Comparison of ENCODE assay signal across 8 cellular contexts in the genomic region with DNA sequence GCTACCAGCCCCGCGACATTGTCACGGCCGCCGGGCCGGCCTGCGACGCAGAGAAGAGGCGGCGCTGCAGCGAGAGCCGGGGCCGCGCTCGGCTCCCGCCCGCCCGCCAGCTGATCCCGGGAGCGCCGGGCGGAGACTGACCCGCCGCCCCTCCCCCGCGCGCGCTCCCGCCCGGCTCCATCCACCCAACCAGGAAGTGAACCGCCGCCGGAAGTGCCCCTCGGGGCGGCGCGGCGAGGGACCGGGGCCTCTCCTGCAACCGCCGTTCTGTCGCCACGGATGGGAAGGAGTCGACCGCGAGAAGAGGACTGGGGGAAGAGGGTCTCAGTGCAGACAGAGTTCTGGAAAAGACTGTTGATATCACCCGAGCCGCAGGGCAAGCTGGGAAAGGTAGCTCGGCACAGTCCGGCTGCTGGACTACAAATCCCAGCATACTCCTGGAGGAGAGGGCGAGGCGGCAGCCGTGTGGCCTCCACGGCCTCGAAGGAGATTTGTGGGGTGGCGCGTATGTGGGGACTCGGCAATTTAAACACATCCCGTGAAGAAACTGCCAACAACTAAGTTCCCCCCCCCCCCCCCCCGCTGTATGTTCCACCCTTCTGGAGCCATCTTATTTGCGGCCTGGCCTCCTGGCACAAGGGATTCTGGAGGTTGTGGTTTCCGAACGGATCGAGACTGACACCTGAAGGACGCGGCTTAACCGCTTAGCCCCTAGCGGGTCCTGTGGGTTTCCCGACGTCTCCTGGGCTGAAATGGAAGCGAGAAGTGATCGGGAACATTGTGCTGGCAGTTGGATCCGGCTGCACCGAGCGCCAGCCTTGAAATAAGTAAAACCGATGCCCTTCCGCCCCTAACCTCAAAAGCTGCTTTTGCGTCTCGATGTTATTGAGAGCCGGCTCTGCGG. TPM values are rescaled to one million over a fixed set of nuclear protein-coding genes. Genes with fewer than 3 reads are reported as not detected.
DNase-seq lines count a peak whose midpoint lies in the region; ATAC-seq and TF ChIP-seq lines count a peak whose summit lies in the region.

A gene (minus strand): TSS at position 138 of the 904 bp plus-strand sequence. CDS start 699 bp downstream, outside the sequence.

- no peaks in the 10 kb centered on the region for H3F3A ChIP-seq in OCI-LY1 (ENCODE audit: insufficient read depth, low read length)

- H2AFZ ChIP-seq in OCI-LY1 (ENCODE audit: low read length), result peak within 1 kb of the TSS; percentile 12; the same call in 1 of the 2 replicates

- H3K4me2 ChIP-seq in OCI-LY1 (ENCODE audit: low read length), result peak within 1 kb of the TSS; percentile 81

- H3K9me3 Mint-ChIP-seq in endothelial cell (ENCODE audit: unreplicated experiment), result no peaks in the 10 kb centered on the region
- H3K9me3 Mint-ChIP-seq in mesothelial cell of epicardium, result peaks cover 4% of the 10 kb centered on the region

- no peaks in the 10 kb centered on the region for H4K20me1 ChIP-seq in OCI-LY1 (ENCODE audit: insufficient read depth, low read length)

- H3K4me1 Mint-ChIP-seq in endothelial cell (ENCODE audit: unreplicated experiment), result peaks cover 45% of the 10 kb centered on the region
- H3K4me1 Mint-ChIP-seq in mesothelial cell of epicardium, result peaks cover 46% of the 10 kb centered on the region

- peak within 1 kb of the TSS; percentile 95 for H3K9ac ChIP-seq in HUES64 (ENCODE audit: low read depth, low read length)
- H3K9ac ChIP-seq in OCI-LY1 (ENCODE audit: low read length), result peak within 1 kb of the TSS; percentile 73

- DNase-seq in COLO829 (ENCODE audit: low spot score) (peak; percentile 81), endothelial cell (ENCODE audit: low spot score) (peak; percentile 89), mesothelial cell of epicardium (ENCODE audit: low spot score in 2 of 2, unreplicated experiment in 2 of 2) (peak; percentile 81 to 89)
- DNase-seq in activated CD8-positive, alpha-beta memory T cell treated with anti-CD3 and anti-CD28 coated beads, Interleukin-2, amount 50 U/mL, for 48 hours, result peak; percentile 95
- DNase-seq in stimulated activated CD8-positive, alpha-beta memory T cell treated with anti-CD3 and anti-CD28 coated beads, Interleukin-15, amount 100 ng/mL, for 4 hours (ENCODE audit: low read depth in 2 of 2), result peak; percentile 61 to 69

- H3K4me1 ChIP-seq in HUES64 (ENCODE audit: insufficient read depth, low read length), result peaks cover 28% of the 10 kb centered on the region
- H3K4me1 ChIP-seq in OCI-LY1 (ENCODE audit: insufficient read depth, low read length, severe bottlenecking), result peaks cover 57% of the 10 kb centered on the region

- H3K36me3 ChIP-seq in HUES64 (ENCODE audit: insufficient read depth, low read length) (no peaks in the 10 kb centered on the region), OCI-LY1 (ENCODE audit: insufficient read depth, low read length) (peaks cover 4% of the 10 kb centered on the region)

- ATAC-seq in GM21423 (IDR thresholded peaks at IDR 0.05; ENCODE audit: unreplicated experiment), result peak; percentile 43

- no peaks in the 10 kb centered on the region for H3K9me2 ChIP-seq in OCI-LY1 (ENCODE audit: low read depth, low read length)

- under 1% methylated on average over 77 of the region's 81 CpGs for WGBS in HUES64

- TF ChIP-seq CTCF in OCI-LY1 (IDR thresholded peaks at IDR 0.05; ENCODE audit: low read length), result no peak
- TF ChIP-seq CTCF in endothelial cell (IDR thresholded peaks at IDR 0.05; ENCODE audit: unreplicated experiment), result no peak
- no peak for TF ChIP-seq CTCF in mesothelial cell of epicardium (IDR thresholded peaks at IDR 0.05; ENCODE audit: unreplicated experiment)

- H3K27me3 Mint-ChIP-seq in endothelial cell (ENCODE audit: unreplicated experiment) (peaks cover 10% of the 10 kb centered on the region), mesothelial cell of epicardium (ENCODE audit: low read depth) (no peaks in the 10 kb centered on the region)

- H3K27ac Mint-ChIP-seq in endothelial cell (ENCODE audit: unreplicated experiment), result peak within 1 kb of the TSS; percentile 97
- peak within 1 kb of the TSS; percentile 99 for H3K27ac Mint-ChIP-seq in mesothelial cell of epicardium

- no peaks in the 10 kb centered on the region for H3K79me2 ChIP-seq in OCI-LY1 (ENCODE audit: insufficient read depth, low read length)

- peak within 1 kb of the TSS; percentile 99 for H3K4me3 Mint-ChIP-seq in endothelial cell (ENCODE audit: unreplicated experiment)
- peak within 1 kb of the TSS; percentile 98 for H3K4me3 Mint-ChIP-seq in mesothelial cell of epicardium

- peaks cover 10% of the 10 kb centered on the region; the same call in 1 of the 2 replicates for H3K27me3 ChIP-seq in HUES64 (ENCODE audit: insufficient read depth, low read length)
- no peaks in the 10 kb centered on the region for H3K27me3 ChIP-seq in OCI-LY1 (ENCODE audit: insufficient read depth, low read length)

- H3K4me3 ChIP-seq in HUES64 (ENCODE audit: low read length), result peak within 1 kb of the TSS; percentile 100
- peak within 1 kb of the TSS; percentile 78 for H3K4me3 ChIP-seq in OCI-LY1 (ENCODE audit: low read depth, low read length, poor library complexity, severe bottlenecking)

- H3K36me3 Mint-ChIP-seq in endothelial cell (ENCODE audit: low read depth, unreplicated experiment) (peaks cover 27% of the 10 kb centered on the region), mesothelial cell of epicardium (no peaks in the 10 kb centered on the region)

- H3K27ac ChIP-seq in HUES64 (ENCODE audit: low read depth, low read length) (peak within 1 kb of the TSS; percentile 96), OCI-LY1 (ENCODE audit: low read depth, low read length, poor library complexity, severe bottlenecking) (peak within 1 kb of the TSS; percentile 76)

- H3K9me3 ChIP-seq in HUES64 (ENCODE audit: insufficient read depth, low read depth, low read length) (no peaks in the 10 kb centered on the region), OCI-LY1 (ENCODE audit: low read length) (no peaks in the 10 kb centered on the region)

RNA-seq across cellular contexts. Expression of the gene that starts here (rescaled TPM):
- 17.3 TPM for polyA plus RNA-seq in HUES64 (2013, experiment 1 of 2)
- polyA plus RNA-seq in HUES64 (2013, experiment 2 of 2), result 16.5 TPM
- total RNA-seq in endothelial cell (ENCODE audit: unreplicated experiment), result 144 TPM
- 65.4 to 70.7 TPM (median 66.4 TPM) in 3 replicates for total RNA-seq in mesothelial cell of epicardium

Comparison
In these comparisons a context has a peak if more than half of its experiments do, and no peak if none do; other contexts are left out.
1. Peak in every context shown above with its lines: DNase-seq, ATAC-seq, H3K4me3 ChIP-seq and H3K27ac ChIP-seq.